9 cellular contexts compared by ENCODE assay signal in genomic region chr6:21885532-21886089, GRCh38.
A peak's percentile ranks its signal among the peaks of the same experiment; 100 is the strongest.
DNase-seq lines count a peak whose midpoint lies in the region; ATAC-seq and TF ChIP-seq lines count a peak whose summit lies in the region.
"Had no signal": no experiment of that assay in that cellular context is flagged by ENCODE, and none has a peak within 500 bp of the region (broad histone marks: within the 10 kb centered on the region; RNA-seq: fewer than 3 reads in every experiment).

No MANE protein-coding gene starts in this region.

- no peaks in the 10 kb centered on the region for H4K20me1 ChIP-seq in smooth muscle cell (ENCODE audit: low read depth)

- H3K4me3 ChIP-seq in astrocyte of the spinal cord (ENCODE audit: low read depth, low read length): no peak overlapping the region
- no peak overlapping the region for H3K4me3 ChIP-seq in smooth muscle cell
- no peak overlapping the region for H3K4me3 ChIP-seq in CD4-positive, alpha-beta memory T cell (ENCODE audit: low read length in 2 of 2)

- POLR2A ChIA-PET in CD4-positive, alpha-beta memory T cell (lab: Charles Lee; ENCODE audit: partially characterized antibody): no interaction called here

- no peaks in the 10 kb centered on the region for H3K9me3 ChIP-seq in smooth muscle cell (replicated peaks; ENCODE audit: low read depth)
- H3K9me3 ChIP-seq in CD4-positive, alpha-beta memory T cell (ENCODE audit: control insufficient read depth in 1 of 2, low read length in 2 of 2): no peaks in the 10 kb centered on the region

- H3K27ac Mint-ChIP-seq in CD4-positive, alpha-beta memory T cell: no peak overlapping the region
- H3K27ac Mint-ChIP-seq: memory B cell had no signal

- H3K79me2 ChIP-seq in smooth muscle cell (ENCODE audit: low read depth): no peaks in the 10 kb centered on the region

- CTCF ChIA-PET in CD4-positive, alpha-beta memory T cell (lab: Charles Lee; ENCODE audit: partially characterized antibody): no interaction called here

- in situ Hi-C loops in astrocyte of the spinal cord (cut with HindIII; ENCODE audit: low sequenced_read_pairs): no loop called here

- H3K27ac ChIP-seq in smooth muscle cell (ENCODE audit: low read depth): peak overlapping the region; percentile 90
- H3K27ac ChIP-seq in CD4-positive, alpha-beta memory T cell (ENCODE audit: low read depth, low read length): no peak overlapping the region

- intact Hi-C loops in CD4-positive, alpha-beta memory T cell (cut with micrococcal nuclease): no loop called here

- peaks cover 27% of the 10 kb centered on the region for H3F3A ChIP-seq in smooth muscle cell (ENCODE audit: low read depth)

- H3K4me1 ChIP-seq in smooth muscle cell (ENCODE audit: low read depth): peaks cover 26% of the 10 kb centered on the region
- no peaks in the 10 kb centered on the region for H3K4me1 ChIP-seq in CD4-positive, alpha-beta memory T cell (ENCODE audit: insufficient read depth, low read length)

- no peaks in the 10 kb centered on the region for H3K36me3 Mint-ChIP-seq in CD4-positive, alpha-beta memory T cell

- no peaks in the 10 kb centered on the region for H3K4me1 Mint-ChIP-seq in CD4-positive, alpha-beta memory T cell
- H3K4me1 Mint-ChIP-seq: memory B cell had no signal

- no peak for ATAC-seq in GM18498 (IDR thresholded peaks at IDR 0.05; ENCODE audit: unreplicated experiment)

- WGBS in smooth muscle cell (ENCODE audit: low lambda C conversion rate): 4% methylated on average over 7 of the region's 7 CpGs

- TF ChIP-seq CTCF in astrocyte of the spinal cord (IDR thresholded peaks at IDR 0.05; ENCODE audit: low read depth, low read length) (no peak), smooth muscle cell (IDR thresholded peaks at IDR 0.05; ENCODE audit: borderline replicate concordance, insufficient read depth, poor library complexity, severe bottlenecking) (no peak)

- H3K27me3 ChIP-seq in smooth muscle cell (ENCODE audit: low read depth): no peaks in the 10 kb centered on the region
- H3K27me3 ChIP-seq in CD4-positive, alpha-beta memory T cell (ENCODE audit: insufficient read depth, low read length): no peaks in the 10 kb centered on the region

- H3K4me3 Mint-ChIP-seq in CD4-positive, alpha-beta memory T cell: no peak overlapping the region
- H3K4me3 Mint-ChIP-seq: memory B cell had no signal

- H2AFZ ChIP-seq in smooth muscle cell (ENCODE audit: low read depth): no peak overlapping the region

- no peaks in the 10 kb centered on the region for H3K27me3 Mint-ChIP-seq in CD4-positive, alpha-beta memory T cell

- peak overlapping the region; percentile 35 for H3K9ac ChIP-seq in smooth muscle cell (ENCODE audit: low read depth)

- H3K9me3 Mint-ChIP-seq in CD4-positive, alpha-beta memory T cell: peaks cover 0 to 5% (median 0%) of the 10 kb centered on the region in 8 donors

- peak; percentile 63 for DNase-seq in HCEC 1CT
- DNase-seq in astrocyte of the spinal cord (ENCODE audit: low read depth, low spot score): peak; percentile 88
- peak; percentile 15 for DNase-seq in inferior parietal cortex (ENCODE audit: extremely low spot score)
- peak; percentile 21 for DNase-seq in smooth muscle cell (lab: John Stamatoyannopoulos, UW; ENCODE audit: unreplicated experiment)
- DNase-seq in CD4-positive, alpha-beta memory T cell: no peak
- no peak for DNase-seq in activated CD4-positive, alpha-beta T cell treated with anti-CD3 and anti-CD28 coated beads, Interleukin-2, amount 50 U/mL, for 4 hours
- DNase-seq in SIG-M5 treated with dmso at 0.1 percent for 504 hours (lab: John Stamatoyannopoulos, UW; ENCODE audit: unreplicated experiment): no peak

- H3K36me3 ChIP-seq in smooth muscle cell (ENCODE audit: low read depth): no peaks in the 10 kb centered on the region
- H3K36me3 ChIP-seq in CD4-positive, alpha-beta memory T cell (ENCODE audit: insufficient read depth, low read length): no peaks in the 10 kb centered on the region

- peak overlapping the region; percentile 71 for H3K4me2 ChIP-seq in smooth muscle cell

Comparison
In these comparisons a context has a peak if more than half of its experiments do, and no peak if none do; other contexts are left out.
1. DNase-seq: peak in HCEC 1CT (single experiment), astrocyte of the spinal cord (single experiment), inferior parietal cortex (single experiment) and smooth muscle cell (single experiment); none in CD4-positive, alpha-beta memory T cell (0 of 5), activated CD4-positive, alpha-beta T cell treated with anti-CD3 and anti-CD28 coated beads, Interleukin-2, amount 50 U/mL, for 4 hours (0 of 2) and SIG-M5 treated with dmso at 0.1 percent for 504 hours (single experiment).